1 cellular context compared by ENCODE assay signal in the genomic region with DNA sequence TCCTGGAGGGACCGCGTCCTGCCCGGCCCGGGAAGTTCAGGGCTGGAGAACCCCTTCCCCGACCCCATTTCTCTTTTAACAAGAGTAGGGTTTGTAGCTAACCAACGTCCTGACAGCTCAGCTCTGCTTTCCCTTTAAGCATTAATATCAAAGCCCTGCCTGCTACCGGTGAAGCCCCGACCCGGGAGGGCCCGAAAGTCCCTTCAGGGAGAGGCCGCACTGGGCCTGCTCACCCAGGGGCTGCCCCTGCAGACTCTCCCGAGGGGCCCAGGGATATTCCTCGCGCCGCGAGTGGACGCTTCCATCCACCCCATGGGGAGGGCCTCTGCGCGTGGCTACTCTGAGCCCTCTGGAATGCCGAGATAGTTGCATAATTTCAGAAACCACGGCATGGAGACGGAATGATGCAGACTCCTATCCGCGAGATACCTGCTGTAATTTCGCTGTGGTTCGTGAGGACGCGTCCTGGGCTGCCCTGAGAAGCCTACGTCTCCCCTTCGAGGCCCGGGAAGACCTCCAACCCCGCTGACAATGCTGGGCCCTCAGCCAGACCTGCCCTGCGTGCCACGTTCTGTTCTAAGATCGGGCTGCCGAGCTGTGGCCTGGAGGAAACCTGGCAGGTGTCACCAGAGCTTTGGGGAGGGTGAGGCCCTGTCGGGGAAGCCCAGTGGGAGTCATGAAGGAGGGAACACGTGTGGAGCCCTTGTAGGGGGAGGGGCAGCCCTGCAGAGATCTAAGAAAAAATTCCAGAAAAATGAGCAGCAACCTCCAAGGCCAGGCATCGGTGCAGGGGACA.
TF ChIP-seq lines count a peak whose summit lies in the region.

No MANE protein-coding gene starts in this region.

TF ChIP-seq in HepG2, 621 proteins besides CTCF, POLR2A, EP300 and RAD21 (continued from another document and continues in another):
- TF ChIP-seq ZNF556 (CRISPR knock-in tag; IDR thresholded peaks at IDR 0.05; ENCODE audit: borderline replicate concordance) (0 out of 2 replicates have a peak, but pooled peaks have one; percentile 17), ZBTB21 (CRISPR knock-in tag; IDR thresholded peaks at IDR 0.05) (no peak), ZNF776 (CRISPR knock-in tag; IDR thresholded peaks at IDR 0.05) (no peak; the same call in 1 of the 2 replicates), ZSCAN29 (CRISPR knock-in tag; conservative IDR thresholded peaks at IDR 0.05) (no peak; the same call in 1 of the 2 replicates), ZNF747 (CRISPR knock-in tag; IDR thresholded peaks at IDR 0.05; ENCODE audit: borderline replicate concordance) (peak; percentile 64; the same call in 1 of the 2 replicates), KDM4B (CRISPR knock-in tag; IDR thresholded peaks at IDR 0.05) (no peak), ZBTB7B (CRISPR knock-in tag; IDR thresholded peaks at IDR 0.05) (0 out of 2 replicates have a peak, but pooled peaks have one; percentile 16), ZNF607 (CRISPR knock-in tag; IDR thresholded peaks at IDR 0.05; ENCODE audit: borderline replicate concordance) (peak; percentile 88), TAF1 (CRISPR knock-in tag; IDR thresholded peaks at IDR 0.05) (no peak), RFX3 (CRISPR knock-in tag; IDR thresholded peaks at IDR 0.05) (no peak), ZNF282 (IDR thresholded peaks at IDR 0.05; ENCODE audit: partially characterized antibody) (no peak), NFKBIZ (CRISPR knock-in tag; IDR thresholded peaks at IDR 0.05) (no peak), ZNF333 (CRISPR knock-in tag; IDR thresholded peaks at IDR 0.05; ENCODE audit: borderline replicate concordance) (no peak), SOX6 (IDR thresholded peaks at IDR 0.05) (no peak), SOX6 (CRISPR knock-in tag; IDR thresholded peaks at IDR 0.05) (no peak; the same call in 1 of the 2 replicates), HNF4G (IDR thresholded peaks at IDR 0.05; ENCODE audit: borderline replicate concordance, low read depth, low read length) (no peak), HNF4G (CRISPR knock-in tag; IDR thresholded peaks at IDR 0.05; ENCODE audit: borderline replicate concordance, low read depth) (no peak), SNAI1 (CRISPR knock-in tag; IDR thresholded peaks at IDR 0.05; ENCODE audit: borderline replicate concordance) (no peak), SOX13 (IDR thresholded peaks at IDR 0.05) (no peak), SOX13 (CRISPR knock-in tag; conservative IDR thresholded peaks at IDR 0.05 in 1 of 2, IDR thresholded peaks at IDR 0.05 in 1 of 2) (no peak), ZNF468 (CRISPR knock-in tag; IDR thresholded peaks at IDR 0.05) (no peak), SAP130 (CRISPR knock-in tag; IDR thresholded peaks at IDR 0.05; ENCODE audit: low read depth) (no peak; the same call in 1 of the 2 replicates), ZNF180 (CRISPR knock-in tag; IDR thresholded peaks at IDR 0.05; ENCODE audit: borderline replicate concordance, low read depth) (no peak), CHD4 (IDR thresholded peaks at IDR 0.05; ENCODE audit: borderline replicate concordance, low read length) (no peak), HES4 (CRISPR knock-in tag; IDR thresholded peaks at IDR 0.05; ENCODE audit: borderline replicate concordance) (no peak), ZNF546 (CRISPR knock-in tag; conservative IDR thresholded peaks at IDR 0.05) (peak; percentile 32; the same call in 1 of the 2 replicates), NONO (IDR thresholded peaks at IDR 0.05) (no peak), NONO (CRISPR knock-in tag; conservative IDR thresholded peaks at IDR 0.05) (peak; percentile 50; the same call in 1 of the 2 replicates), CENPX (CRISPR knock-in tag; IDR thresholded peaks at IDR 0.05) (no peak), MAZ (IDR thresholded peaks at IDR 0.05; ENCODE audit: borderline replicate concordance, low read depth, low read length) (no peak), MAZ (CRISPR knock-in tag; IDR thresholded peaks at IDR 0.05; ENCODE audit: low read depth) (no peak), PHF20 (CRISPR knock-in tag; IDR thresholded peaks at IDR 0.05) (peak; percentile 33; the same call in 1 of the 2 replicates), SNAPC2 (CRISPR knock-in tag; IDR thresholded peaks at IDR 0.05) (no peak), ZNF335 (CRISPR knock-in tag; IDR thresholded peaks at IDR 0.05) (no peak), CEBPB (IDR thresholded peaks at IDR 0.05; ENCODE audit: borderline replicate concordance, low read depth, low read length) (peak; percentile 72; the same call in 1 of the 2 replicates)
- TF ChIP-seq, protein P1, sequence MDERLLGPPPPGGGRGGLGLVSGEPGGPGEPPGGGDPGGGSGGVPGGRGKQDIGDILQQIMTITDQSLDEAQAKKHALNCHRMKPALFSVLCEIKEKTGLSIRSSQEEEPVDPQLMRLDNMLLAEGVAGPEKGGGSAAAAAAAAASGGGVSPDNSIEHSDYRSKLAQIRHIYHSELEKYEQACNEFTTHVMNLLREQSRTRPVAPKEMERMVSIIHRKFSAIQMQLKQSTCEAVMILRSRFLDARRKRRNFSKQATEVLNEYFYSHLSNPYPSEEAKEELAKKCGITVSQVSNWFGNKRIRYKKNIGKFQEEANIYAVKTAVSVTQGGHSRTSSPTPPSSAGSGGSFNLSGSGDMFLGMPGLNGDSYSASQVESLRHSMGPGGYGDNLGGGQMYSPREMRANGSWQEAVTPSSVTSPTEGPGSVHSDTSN (CRISPR knock-in tag; IDR thresholded peaks at IDR 0.05) = no peak
- TF ChIP-seq, protein P2, sequence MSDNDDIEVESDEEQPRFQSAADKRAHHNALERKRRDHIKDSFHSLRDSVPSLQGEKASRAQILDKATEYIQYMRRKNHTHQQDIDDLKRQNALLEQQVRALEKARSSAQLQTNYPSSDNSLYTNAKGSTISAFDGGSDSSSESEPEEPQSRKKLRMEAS (IDR thresholded peaks at IDR 0.05) = peak; percentile 45; the same call in 1 of the 2 replicates
- TF ChIP-seq, protein P3, sequence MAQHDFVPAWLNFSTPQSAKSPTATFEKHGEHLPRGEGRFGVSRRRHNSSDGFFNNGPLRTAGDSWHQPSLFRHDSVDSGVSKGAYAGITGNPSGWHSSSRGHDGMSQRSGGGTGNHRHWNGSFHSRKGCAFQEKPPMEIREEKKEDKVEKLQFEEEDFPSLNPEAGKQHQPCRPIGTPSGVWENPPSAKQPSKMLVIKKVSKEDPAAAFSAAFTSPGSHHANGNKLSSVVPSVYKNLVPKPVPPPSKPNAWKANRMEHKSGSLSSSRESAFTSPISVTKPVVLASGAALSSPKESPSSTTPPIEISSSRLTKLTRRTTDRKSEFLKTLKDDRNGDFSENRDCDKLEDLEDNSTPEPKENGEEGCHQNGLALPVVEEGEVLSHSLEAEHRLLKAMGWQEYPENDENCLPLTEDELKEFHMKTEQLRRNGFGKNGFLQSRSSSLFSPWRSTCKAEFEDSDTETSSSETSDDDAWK (CRISPR knock-in tag; IDR thresholded peaks at IDR 0.05) = no peak
- TF ChIP-seq, protein P4, sequence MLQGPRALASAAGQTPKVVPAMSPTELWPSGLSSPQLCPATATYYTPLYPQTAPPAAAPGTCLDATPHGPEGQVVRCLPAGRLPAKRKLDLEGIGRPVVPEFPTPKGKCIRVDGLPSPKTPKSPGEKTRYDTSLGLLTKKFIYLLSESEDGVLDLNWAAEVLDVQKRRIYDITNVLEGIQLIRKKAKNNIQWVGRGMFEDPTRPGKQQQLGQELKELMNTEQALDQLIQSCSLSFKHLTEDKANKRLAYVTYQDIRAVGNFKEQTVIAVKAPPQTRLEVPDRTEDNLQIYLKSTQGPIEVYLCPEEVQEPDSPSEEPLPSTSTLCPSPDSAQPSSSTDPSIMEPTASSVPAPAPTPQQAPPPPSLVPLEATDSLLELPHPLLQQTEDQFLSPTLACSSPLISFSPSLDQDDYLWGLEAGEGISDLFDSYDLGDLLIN (CRISPR knock-in tag; IDR thresholded peaks at IDR 0.05; ENCODE audit: borderline replicate concordance) = no peak; the same call in 1 of the 2 replicates
- TF ChIP-seq, protein P5, sequence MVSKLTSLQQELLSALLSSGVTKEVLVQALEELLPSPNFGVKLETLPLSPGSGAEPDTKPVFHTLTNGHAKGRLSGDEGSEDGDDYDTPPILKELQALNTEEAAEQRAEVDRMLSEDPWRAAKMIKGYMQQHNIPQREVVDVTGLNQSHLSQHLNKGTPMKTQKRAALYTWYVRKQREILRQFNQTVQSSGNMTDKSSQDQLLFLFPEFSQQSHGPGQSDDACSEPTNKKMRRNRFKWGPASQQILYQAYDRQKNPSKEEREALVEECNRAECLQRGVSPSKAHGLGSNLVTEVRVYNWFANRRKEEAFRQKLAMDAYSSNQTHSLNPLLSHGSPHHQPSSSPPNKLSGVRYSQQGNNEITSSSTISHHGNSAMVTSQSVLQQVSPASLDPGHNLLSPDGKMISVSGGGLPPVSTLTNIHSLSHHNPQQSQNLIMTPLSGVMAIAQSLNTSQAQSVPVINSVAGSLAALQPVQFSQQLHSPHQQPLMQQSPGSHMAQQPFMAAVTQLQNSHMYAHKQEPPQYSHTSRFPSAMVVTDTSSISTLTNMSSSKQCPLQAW (CRISPR knock-in tag; IDR thresholded peaks at IDR 0.05) = peak; percentile 59; the same call in 1 of the 2 replicates
- TF ChIP-seq, protein P6, sequence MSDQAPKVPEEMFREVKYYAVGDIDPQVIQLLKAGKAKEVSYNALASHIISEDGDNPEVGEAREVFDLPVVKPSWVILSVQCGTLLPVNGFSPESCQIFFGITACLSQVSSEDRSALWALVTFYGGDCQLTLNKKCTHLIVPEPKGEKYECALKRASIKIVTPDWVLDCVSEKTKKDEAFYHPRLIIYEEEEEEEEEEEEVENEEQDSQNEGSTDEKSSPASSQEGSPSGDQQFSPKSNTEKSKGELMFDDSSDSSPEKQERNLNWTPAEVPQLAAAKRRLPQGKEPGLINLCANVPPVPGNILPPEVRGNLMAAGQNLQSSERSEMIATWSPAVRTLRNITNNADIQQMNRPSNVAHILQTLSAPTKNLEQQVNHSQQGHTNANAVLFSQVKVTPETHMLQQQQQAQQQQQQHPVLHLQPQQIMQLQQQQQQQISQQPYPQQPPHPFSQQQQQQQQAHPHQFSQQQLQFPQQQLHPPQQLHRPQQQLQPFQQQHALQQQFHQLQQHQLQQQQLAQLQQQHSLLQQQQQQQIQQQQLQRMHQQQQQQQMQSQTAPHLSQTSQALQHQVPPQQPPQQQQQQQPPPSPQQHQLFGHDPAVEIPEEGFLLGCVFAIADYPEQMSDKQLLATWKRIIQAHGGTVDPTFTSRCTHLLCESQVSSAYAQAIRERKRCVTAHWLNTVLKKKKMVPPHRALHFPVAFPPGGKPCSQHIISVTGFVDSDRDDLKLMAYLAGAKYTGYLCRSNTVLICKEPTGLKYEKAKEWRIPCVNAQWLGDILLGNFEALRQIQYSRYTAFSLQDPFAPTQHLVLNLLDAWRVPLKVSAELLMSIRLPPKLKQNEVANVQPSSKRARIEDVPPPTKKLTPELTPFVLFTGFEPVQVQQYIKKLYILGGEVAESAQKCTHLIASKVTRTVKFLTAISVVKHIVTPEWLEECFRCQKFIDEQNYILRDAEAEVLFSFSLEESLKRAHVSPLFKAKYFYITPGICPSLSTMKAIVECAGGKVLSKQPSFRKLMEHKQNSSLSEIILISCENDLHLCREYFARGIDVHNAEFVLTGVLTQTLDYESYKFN (CRISPR knock-in tag; conservative IDR thresholded peaks at IDR 0.05) = no peak
- TF ChIP-seq, protein P7, sequence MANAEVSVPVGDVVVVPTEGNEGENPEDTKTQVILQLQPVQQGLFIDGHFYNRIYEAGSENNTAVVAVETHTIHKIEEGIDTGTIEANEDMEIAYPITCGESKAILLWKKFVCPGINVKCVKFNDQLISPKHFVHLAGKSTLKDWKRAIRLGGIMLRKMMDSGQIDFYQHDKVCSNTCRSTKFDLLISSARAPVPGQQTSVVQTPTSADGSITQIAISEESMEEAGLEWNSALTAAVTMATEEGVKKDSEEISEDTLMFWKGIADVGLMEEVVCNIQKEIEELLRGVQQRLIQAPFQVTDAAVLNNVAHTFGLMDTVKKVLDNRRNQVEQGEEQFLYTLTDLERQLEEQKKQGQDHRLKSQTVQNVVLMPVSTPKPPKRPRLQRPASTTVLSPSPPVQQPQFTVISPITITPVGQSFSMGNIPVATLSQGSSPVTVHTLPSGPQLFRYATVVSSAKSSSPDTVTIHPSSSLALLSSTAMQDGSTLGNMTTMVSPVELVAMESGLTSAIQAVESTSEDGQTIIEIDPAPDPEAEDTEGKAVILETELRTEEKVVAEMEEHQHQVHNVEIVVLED (CRISPR knock-in tag; IDR thresholded peaks at IDR 0.05; ENCODE audit: borderline replicate concordance) = no peak
- TF ChIP-seq, protein P8, sequence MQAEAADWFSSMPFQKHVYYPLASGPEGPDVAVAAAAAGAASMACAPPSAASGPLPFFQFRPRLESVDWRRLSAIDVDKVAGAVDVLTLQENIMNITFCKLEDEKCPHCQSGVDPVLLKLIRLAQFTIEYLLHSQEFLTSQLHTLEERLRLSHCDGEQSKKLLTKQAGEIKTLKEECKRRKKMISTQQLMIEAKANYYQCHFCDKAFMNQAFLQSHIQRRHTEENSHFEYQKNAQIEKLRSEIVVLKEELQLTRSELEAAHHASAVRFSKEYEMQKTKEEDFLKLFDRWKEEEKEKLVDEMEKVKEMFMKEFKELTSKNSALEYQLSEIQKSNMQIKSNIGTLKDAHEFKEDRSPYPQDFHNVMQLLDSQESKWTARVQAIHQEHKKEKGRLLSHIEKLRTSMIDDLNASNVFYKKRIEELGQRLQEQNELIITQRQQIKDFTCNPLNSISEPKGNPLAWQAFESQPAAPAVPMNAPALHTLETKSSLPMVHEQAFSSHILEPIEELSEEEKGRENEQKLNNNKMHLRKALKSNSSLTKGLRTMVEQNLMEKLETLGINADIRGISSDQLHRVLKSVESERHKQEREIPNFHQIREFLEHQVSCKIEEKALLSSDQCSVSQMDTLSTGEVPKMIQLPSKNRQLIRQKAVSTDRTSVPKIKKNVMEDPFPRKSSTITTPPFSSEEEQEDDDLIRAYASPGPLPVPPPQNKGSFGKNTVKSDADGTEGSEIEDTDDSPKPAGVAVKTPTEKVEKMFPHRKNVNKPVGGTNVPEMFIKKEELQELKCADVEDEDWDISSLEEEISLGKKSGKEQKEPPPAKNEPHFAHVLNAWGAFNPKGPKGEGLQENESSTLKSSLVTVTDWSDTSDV (CRISPR knock-in tag; IDR thresholded peaks at IDR 0.05) = no peak
- TF ChIP-seq, protein P9, sequence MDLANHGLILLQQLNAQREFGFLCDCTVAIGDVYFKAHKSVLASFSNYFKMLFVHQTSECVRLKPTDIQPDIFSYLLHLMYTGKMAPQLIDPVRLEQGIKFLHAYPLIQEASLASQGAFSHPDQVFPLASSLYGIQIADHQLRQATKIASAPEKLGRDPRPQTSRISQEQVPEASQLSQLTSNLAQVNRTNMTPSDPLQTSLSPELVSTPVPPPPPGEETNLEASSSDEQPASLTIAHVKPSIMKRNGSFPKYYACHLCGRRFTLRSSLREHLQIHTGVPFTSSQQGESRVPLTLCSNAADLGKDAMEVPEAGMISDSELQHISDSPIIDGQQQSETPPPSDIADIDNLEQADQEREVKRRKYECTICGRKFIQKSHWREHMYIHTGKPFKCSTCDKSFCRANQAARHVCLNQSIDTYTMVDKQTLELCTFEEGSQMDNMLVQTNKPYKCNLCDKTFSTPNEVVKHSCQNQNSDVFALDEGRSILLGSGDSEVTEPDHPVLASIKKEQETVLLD (CRISPR knock-in tag; IDR thresholded peaks at IDR 0.05; ENCODE audit: low read depth) = no peak
- TF ChIP-seq, protein P10, sequence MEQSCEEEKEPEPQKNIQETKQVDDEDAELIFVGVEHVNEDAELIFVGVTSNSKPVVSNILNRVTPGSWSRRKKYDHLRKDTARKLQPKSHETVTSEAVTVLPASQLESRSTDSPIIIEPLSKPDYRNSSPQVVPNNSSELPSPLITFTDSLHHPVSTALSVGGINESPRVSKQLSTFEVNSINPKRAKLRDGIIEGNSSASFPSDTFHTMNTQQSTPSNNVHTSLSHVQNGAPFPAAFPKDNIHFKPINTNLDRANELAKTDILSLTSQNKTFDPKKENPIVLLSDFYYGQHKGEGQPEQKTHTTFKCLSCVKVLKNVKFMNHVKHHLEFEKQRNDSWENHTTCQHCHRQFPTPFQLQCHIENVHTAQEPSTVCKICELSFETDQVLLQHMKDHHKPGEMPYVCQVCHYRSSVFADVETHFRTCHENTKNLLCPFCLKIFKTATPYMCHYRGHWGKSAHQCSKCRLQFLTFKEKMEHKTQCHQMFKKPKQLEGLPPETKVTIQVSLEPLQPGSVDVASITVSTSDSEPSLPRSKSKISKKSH (CRISPR knock-in tag; IDR thresholded peaks at IDR 0.05; ENCODE audit: borderline replicate concordance) = peak; percentile 40
